In the genomic region with DNA sequence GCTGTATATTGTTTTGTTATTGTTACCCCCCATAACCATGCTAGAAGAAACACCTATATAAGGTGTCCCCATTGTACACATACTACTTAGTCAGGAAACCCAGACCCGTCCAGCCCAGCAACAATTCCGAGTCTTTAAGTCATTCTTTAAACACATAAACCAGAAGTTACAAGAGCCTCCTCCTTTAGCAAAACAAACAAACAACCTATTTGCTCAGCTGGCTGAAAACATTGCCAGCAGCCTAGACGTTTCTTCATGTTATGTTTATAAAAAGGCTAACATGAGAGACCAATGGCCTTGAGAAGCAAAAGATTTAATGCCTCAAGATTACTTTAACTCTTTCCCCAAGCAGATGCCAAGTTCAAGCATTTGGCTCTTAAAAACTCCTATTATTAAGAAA, we compare ENCODE assay signal across 11 cellular contexts. TPM values are rescaled to one million over a fixed set of nuclear protein-coding genes. Genes with fewer than 3 reads are reported as not detected.
DNase-seq lines count a peak whose midpoint lies in the region; ATAC-seq and TF ChIP-seq lines count a peak whose summit lies in the region.
"Had no signal": no experiment of that assay in that cellular context is flagged by ENCODE, and none has a peak within 500 bp of the region (broad histone marks: within the 10 kb centered on the region; RNA-seq: fewer than 3 reads in every experiment).

No MANE protein-coding gene starts in this region.

- DNase-seq in BE2C: no peak
- peak; percentile 10 to 11 for DNase-seq in cardiac fibroblast (ENCODE audit: low read depth in 2 of 2)
- DNase-seq in natural killer cell treated with Interleukin-12 subunit alpha and Interleukin-12 subunit beta and Interleukin-15 and Interleukin-18, amount 100 ng/mL, for 72 hours (ENCODE audit: low spot score): no peak
- DNase-seq in HK-2 (ENCODE audit: unreplicated experiment): no peak
- no peak for DNase-seq in CD14-positive monocyte (ENCODE audit: low spot score)
- no peak for DNase-seq in aorta
- DNase-seq: GDM1, islet precursor cell had no signal

- H3K4me2 ChIP-seq in KMS-11: peak overlapping the region; percentile 42; the same call in 1 of the 2 replicates

- H3K9me3 Mint-ChIP-seq in natural killer cell treated with Interleukin-12 subunit alpha and Interleukin-12 subunit beta and Interleukin-15 and Interleukin-18, amount 100 ng/mL, for 72 hours: no peaks in the 10 kb centered on the region
- H3K9me3 Mint-ChIP-seq in CD14-positive monocyte: peaks cover 11 to 26% (median 20%) of the 10 kb centered on the region in 7 donors

- H3K4me3 ChIP-seq in BE2C (ENCODE audit: low read depth, low read length) (peak overlapping the region; percentile 96), KMS-11 (IDR thresholded peaks at IDR 0.05; ENCODE audit: insufficient read depth, low read depth, low read length) (no peak overlapping the region), cardiac fibroblast (replicated peaks in 1 of 2; ENCODE audit: low read depth in 2 of 2, low read length in 2 of 2) (no peak overlapping the region), aorta (ENCODE audit: low read length in 2 of 2) (no peak overlapping the region)

- H3K79me2 ChIP-seq in KMS-11 (ENCODE audit: insufficient read depth, low read depth): peaks cover 37% of the 10 kb centered on the region; the same call in 1 of the 2 replicates

- no peaks in the 10 kb centered on the region for H3K27me3 Mint-ChIP-seq in natural killer cell treated with Interleukin-12 subunit alpha and Interleukin-12 subunit beta and Interleukin-15 and Interleukin-18, amount 100 ng/mL, for 72 hours
- H3K27me3 Mint-ChIP-seq in CD14-positive monocyte (ENCODE audit: low read depth in 3 of 3): peaks cover 0 to 2% (median 0%) of the 10 kb centered on the region in 3 donors

- H3K4me1 Mint-ChIP-seq in natural killer cell treated with Interleukin-12 subunit alpha and Interleukin-12 subunit beta and Interleukin-15 and Interleukin-18, amount 100 ng/mL, for 72 hours (ENCODE audit: low read depth in 2 of 2): peaks cover 57 to 74% of the 10 kb centered on the region in 2 donors
- H3K4me1 Mint-ChIP-seq in CD14-positive monocyte: peaks cover 33% of the 10 kb centered on the region

- H3K27me3 ChIP-seq in BE2C: no peaks in the 10 kb centered on the region
- no peaks in the 10 kb centered on the region for H3K27me3 ChIP-seq in KMS-11 (ENCODE audit: insufficient read depth, low read depth)
- no peaks in the 10 kb centered on the region for H3K27me3 ChIP-seq in aorta (ENCODE audit: control insufficient read depth in 1 of 2, insufficient read depth in 2 of 2, low read length in 1 of 2)
- H3K27me3 ChIP-seq: ascending aorta had no signal

- WGBS in aorta, 2 donors: 32 to 51% methylated on average over 3 of the region's 3 CpGs

- no peak overlapping the region for H3K27ac ChIP-seq in KMS-11
- H3K27ac ChIP-seq in aorta (ENCODE audit: low read depth in 1 of 2, low read length in 2 of 2): no peak overlapping the region

- H3K27ac Mint-ChIP-seq in natural killer cell treated with Interleukin-12 subunit alpha and Interleukin-12 subunit beta and Interleukin-15 and Interleukin-18, amount 100 ng/mL, for 72 hours: peak overlapping the region; percentile 99 to 100
- H3K27ac Mint-ChIP-seq in CD14-positive monocyte: no peak overlapping the region

- ATAC-seq in natural killer cell treated with Interleukin-12 subunit alpha and Interleukin-12 subunit beta and Interleukin-15 and Interleukin-18, amount 100 ng/mL, for 72 hours: no peak
- no peak for ATAC-seq in HG02763 (IDR thresholded peaks at IDR 0.05; ENCODE audit: unreplicated experiment)
- no peak for ATAC-seq in aorta (ENCODE audit: low FRiP score)

- TF ChIP-seq CTCF in BE2C (IDR thresholded peaks at IDR 0.05; ENCODE audit: low read depth, low read length): no peak
- no peak for TF ChIP-seq CTCF in KMS-11 (conservative IDR thresholded peaks at IDR 0.05; ENCODE audit: low read depth, low read length)
- TF ChIP-seq CTCF in cardiac fibroblast (IDR thresholded peaks at IDR 0.05; ENCODE audit: low read depth, low read length): no peak
- TF ChIP-seq CTCF in CD14-positive monocyte (IDR thresholded peaks at IDR 0.05): no peak

- H3K4me1 ChIP-seq in BE2C (no peaks in the 10 kb centered on the region; the same call in none of the 2 replicates), KMS-11 (ENCODE audit: low read depth, poor library complexity, severe bottlenecking) (peaks cover 22% of the 10 kb centered on the region), aorta (ENCODE audit: control insufficient read depth in 1 of 2, insufficient read depth in 2 of 2, low read length in 2 of 2) (peaks cover 0 to 10% of the 10 kb centered on the region in 2 donors)

- no peak overlapping the region for H2AFZ ChIP-seq in KMS-11 (ENCODE audit: low read depth)

- H3K9ac ChIP-seq in KMS-11: no peak overlapping the region

- no peaks in the 10 kb centered on the region for H3K9me3 ChIP-seq in BE2C
- no peaks in the 10 kb centered on the region for H3K9me3 ChIP-seq in aorta (ENCODE audit: control insufficient read depth, low read length)
- H3K9me3 ChIP-seq: ascending aorta had no signal

- H3K36me3 Mint-ChIP-seq in natural killer cell treated with Interleukin-12 subunit alpha and Interleukin-12 subunit beta and Interleukin-15 and Interleukin-18, amount 100 ng/mL, for 72 hours: peaks cover 6% of the 10 kb centered on the region
- peaks cover 6 to 19% of the 10 kb centered on the region in 2 donors for H3K36me3 Mint-ChIP-seq in CD14-positive monocyte

- intact Hi-C loops in CD14-positive monocyte (cut with micrococcal nuclease): no loop called here
- intact Hi-C loops in aorta (cut with DNase I): no loop called here

- H3K36me3 ChIP-seq in BE2C (no peaks in the 10 kb centered on the region), KMS-11 (ENCODE audit: insufficient read depth) (no peaks in the 10 kb centered on the region), aorta (ENCODE audit: control insufficient read depth in 1 of 2, insufficient read depth in 2 of 2, low read length in 1 of 2) (no peaks in the 10 kb centered on the region)
- H3K36me3 ChIP-seq: ascending aorta had no signal

- H3K4me3 Mint-ChIP-seq in natural killer cell treated with Interleukin-12 subunit alpha and Interleukin-12 subunit beta and Interleukin-15 and Interleukin-18, amount 100 ng/mL, for 72 hours: peak overlapping the region; percentile 99
- H3K4me3 Mint-ChIP-seq in CD14-positive monocyte: no peak overlapping the region

- no peaks in the 10 kb centered on the region for H4K20me1 ChIP-seq in KMS-11 (ENCODE audit: insufficient read depth)

RNA-seq across cellular contexts. Expression of gene ACOX3, which starts 1.4 kb away (rescaled TPM):
- 3.6 TPM for polyA plus RNA-seq in BE2C (2012; ENCODE audit: insufficient read depth, insufficient read length, low read depth)
- 10 to 100 TPM; 19.9 to 22.2 TPM for total RNA-seq in natural killer cell treated with Interleukin-12 subunit alpha and Interleukin-12 subunit beta and Interleukin-15 and Interleukin-18, amount 100 ng/mL, for 72 hours
- polyA plus RNA-seq in CD14-positive monocyte (10 to 100 TPM; 13.3 to 16.8 TPM), aorta (10 to 100 TPM; 26.3 to 33.6 TPM)
- 10 to 100 TPM; 37.6 to 43.7 TPM for total RNA-seq in aorta

RNA-seq across cellular contexts. Expression of gene TRMT44, which starts 1.4 kb away (rescaled TPM):
- 14.8 TPM for polyA plus RNA-seq in BE2C (2012; ENCODE audit: insufficient read depth, insufficient read length, low read depth)
- total RNA-seq in natural killer cell treated with Interleukin-12 subunit alpha and Interleukin-12 subunit beta and Interleukin-15 and Interleukin-18, amount 100 ng/mL, for 72 hours: 10 to 100 TPM; 23.8 to 57.1 TPM
- polyA plus RNA-seq in CD14-positive monocyte: 1 to 10 TPM; 4.9 to 6.6 TPM
- 10 to 100 TPM; 18.1 to 23.1 TPM for total RNA-seq in aorta
- polyA plus RNA-seq in aorta: 10 to 100 TPM in 1 of 2 donors, 1 to 10 TPM in 1; 6.1 to 10.3 TPM

Comparison
In these comparisons a context has a peak if more than half of its experiments do, and no peak if none do; other contexts are left out.
1. DNase-seq: peak in cardiac fibroblast (2 of 2); none in BE2C (single experiment), natural killer cell treated with Interleukin-12 subunit alpha and Interleukin-12 subunit beta and Interleukin-15 and Interleukin-18, amount 100 ng/mL, for 72 hours (single experiment), HK-2 (single experiment), CD14-positive monocyte (single experiment) and aorta (0 of 2).
2. H3K27ac Mint-ChIP-seq: peak in natural killer cell treated with Interleukin-12 subunit alpha and Interleukin-12 subunit beta and Interleukin-15 and Interleukin-18, amount 100 ng/mL, for 72 hours (2 of 2); none in CD14-positive monocyte (0 of 7).